In the genomic region with DNA sequence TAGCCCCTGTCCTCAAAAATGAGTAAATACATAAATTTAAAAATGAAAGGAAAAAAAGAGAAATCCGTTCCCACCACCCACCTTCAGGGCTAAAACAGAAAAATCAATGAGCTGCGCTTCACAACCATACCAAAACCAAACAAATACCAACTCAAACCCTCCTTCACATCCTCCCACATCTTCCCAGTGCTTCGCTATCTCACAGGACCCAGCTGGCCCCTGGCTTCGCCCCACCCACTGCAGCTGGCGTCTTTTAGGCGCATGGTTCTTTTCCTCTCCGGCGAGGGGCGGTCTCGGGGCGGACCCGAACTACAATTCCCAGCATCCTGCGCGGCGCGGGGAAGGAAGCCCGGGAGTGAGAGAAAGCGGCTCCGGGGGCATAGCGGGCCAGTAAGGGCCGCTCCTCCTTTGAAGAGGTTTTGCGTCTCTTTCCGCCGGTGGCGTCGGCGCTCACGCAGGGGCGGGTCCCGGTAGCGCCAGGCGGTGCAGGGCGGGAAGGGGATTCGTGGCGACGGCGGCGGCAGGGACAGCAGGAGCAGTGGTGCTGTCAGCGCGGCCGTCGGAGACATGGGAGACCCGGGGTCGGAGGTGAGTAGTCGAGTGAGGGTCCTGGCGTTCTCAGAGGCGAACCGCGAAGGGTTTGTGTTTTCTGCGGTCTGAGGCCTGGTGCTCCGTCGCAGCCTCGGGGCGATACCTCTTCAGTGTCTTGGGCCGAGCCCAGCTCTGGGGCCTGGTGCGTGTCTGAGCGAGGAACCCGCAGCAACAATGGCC, we compare ENCODE assay signal across 1 cellular context.
A peak's percentile ranks its signal among the peaks of the same experiment; 100 is the strongest.
TF ChIP-seq lines count a peak whose summit lies in the region.

A gene with protein sequence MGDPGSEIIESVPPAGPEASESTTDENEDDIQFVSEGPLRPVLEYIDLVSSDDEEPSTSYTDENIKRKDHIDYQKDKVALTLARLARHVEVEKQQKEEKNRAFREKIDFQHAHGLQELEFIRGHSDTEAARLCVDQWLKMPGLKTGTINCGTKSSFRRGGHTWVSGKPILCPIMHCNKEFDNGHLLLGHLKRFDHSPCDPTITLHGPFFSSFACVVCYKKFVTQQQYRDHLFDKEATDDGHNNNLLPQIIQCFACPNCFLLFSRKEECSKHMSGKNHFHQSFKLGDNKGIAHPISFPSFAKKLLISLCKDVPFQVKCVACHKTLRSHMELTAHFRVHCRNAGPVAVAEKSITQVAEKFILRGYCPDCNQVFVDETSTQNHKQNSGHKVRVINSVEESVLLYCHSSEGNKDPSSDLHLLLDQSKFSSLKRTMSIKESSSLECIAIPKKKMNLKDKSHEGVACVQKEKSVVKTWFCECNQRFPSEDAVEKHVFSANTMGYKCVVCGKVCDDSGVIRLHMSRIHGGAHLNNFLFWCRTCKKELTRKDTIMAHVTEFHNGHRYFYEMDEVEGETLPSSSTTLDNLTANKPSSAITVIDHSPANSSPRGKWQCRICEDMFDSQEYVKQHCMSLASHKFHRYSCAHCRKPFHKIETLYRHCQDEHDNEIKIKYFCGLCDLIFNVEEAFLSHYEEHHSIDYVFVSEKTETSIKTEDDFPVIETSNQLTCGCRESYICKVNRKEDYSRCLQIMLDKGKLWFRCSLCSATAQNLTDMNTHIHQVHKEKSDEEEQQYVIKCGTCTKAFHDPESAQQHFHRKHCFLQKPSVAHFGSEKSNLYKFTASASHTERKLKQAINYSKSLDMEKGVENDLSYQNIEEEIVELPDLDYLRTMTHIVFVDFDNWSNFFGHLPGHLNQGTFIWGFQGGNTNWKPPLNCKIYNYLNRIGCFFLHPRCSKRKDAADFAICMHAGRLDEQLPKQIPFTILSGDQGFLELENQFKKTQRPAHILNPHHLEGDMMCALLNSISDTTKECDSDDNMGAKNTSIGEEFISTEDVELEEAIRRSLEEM (plus strand): TSS at position 502 of the 771 bp plus-strand sequence. CDS start 66 bp downstream, at position 568.

TF ChIP-seq in HepG2, 621 proteins besides CTCF, POLR2A, EP300 and RAD21 (continued from another document and continues in another):
- TF ChIP-seq, protein P1, sequence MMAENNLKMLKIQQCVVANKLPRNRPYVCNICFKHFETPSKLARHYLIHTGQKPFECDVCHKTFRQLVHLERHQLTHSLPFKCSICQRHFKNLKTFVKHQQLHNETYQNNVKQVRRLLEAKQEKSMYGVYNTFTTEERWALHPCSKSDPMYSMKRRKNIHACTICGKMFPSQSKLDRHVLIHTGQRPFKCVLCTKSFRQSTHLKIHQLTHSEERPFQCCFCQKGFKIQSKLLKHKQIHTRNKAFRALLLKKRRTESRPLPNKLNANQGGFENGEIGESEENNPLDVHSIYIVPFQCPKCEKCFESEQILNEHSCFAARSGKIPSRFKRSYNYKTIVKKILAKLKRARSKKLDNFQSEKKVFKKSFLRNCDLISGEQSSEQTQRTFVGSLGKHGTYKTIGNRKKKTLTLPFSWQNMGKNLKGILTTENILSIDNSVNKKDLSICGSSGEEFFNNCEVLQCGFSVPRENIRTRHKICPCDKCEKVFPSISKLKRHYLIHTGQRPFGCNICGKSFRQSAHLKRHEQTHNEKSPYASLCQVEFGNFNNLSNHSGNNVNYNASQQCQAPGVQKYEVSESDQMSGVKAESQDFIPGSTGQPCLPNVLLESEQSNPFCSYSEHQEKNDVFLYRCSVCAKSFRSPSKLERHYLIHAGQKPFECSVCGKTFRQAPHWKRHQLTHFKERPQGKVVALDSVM (CRISPR knock-in tag; IDR thresholded peaks at IDR 0.05), result 0 out of 2 replicates have a peak, but pooled peaks have one; percentile 50
- peak; percentile 96 for TF ChIP-seq KMT2B (CRISPR knock-in tag; IDR thresholded peaks at IDR 0.05)
- TF ChIP-seq, protein P2, sequence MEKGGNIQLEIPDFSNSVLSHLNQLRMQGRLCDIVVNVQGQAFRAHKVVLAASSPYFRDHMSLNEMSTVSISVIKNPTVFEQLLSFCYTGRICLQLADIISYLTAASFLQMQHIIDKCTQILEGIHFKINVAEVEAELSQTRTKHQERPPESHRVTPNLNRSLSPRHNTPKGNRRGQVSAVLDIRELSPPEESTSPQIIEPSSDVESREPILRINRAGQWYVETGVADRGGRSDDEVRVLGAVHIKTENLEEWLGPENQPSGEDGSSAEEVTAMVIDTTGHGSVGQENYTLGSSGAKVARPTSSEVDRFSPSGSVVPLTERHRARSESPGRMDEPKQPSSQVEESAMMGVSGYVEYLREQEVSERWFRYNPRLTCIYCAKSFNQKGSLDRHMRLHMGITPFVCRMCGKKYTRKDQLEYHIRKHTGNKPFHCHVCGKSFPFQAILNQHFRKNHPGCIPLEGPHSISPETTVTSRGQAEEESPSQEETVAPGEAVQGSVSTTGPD (CRISPR knock-in tag; IDR thresholded peaks at IDR 0.05), result no peak
- TF ChIP-seq, protein P3, sequence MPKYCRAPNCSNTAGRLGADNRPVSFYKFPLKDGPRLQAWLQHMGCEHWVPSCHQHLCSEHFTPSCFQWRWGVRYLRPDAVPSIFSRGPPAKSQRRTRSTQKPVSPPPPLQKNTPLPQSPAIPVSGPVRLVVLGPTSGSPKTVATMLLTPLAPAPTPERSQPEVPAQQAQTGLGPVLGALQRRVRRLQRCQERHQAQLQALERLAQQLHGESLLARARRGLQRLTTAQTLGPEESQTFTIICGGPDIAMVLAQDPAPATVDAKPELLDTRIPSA (CRISPR knock-in tag; IDR thresholded peaks at IDR 0.05; ENCODE audit: borderline replicate concordance), result no peak
- TF ChIP-seq, protein P4, sequence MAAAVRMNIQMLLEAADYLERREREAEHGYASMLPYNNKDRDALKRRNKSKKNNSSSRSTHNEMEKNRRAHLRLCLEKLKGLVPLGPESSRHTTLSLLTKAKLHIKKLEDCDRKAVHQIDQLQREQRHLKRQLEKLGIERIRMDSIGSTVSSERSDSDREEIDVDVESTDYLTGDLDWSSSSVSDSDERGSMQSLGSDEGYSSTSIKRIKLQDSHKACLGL (CRISPR knock-in tag; IDR thresholded peaks at IDR 0.05), result peak; percentile 64; the same call in 1 of the 2 replicates
- no peak for TF ChIP-seq ONECUT2 (CRISPR knock-in tag; IDR thresholded peaks at IDR 0.05)
- TF ChIP-seq, protein P5, sequence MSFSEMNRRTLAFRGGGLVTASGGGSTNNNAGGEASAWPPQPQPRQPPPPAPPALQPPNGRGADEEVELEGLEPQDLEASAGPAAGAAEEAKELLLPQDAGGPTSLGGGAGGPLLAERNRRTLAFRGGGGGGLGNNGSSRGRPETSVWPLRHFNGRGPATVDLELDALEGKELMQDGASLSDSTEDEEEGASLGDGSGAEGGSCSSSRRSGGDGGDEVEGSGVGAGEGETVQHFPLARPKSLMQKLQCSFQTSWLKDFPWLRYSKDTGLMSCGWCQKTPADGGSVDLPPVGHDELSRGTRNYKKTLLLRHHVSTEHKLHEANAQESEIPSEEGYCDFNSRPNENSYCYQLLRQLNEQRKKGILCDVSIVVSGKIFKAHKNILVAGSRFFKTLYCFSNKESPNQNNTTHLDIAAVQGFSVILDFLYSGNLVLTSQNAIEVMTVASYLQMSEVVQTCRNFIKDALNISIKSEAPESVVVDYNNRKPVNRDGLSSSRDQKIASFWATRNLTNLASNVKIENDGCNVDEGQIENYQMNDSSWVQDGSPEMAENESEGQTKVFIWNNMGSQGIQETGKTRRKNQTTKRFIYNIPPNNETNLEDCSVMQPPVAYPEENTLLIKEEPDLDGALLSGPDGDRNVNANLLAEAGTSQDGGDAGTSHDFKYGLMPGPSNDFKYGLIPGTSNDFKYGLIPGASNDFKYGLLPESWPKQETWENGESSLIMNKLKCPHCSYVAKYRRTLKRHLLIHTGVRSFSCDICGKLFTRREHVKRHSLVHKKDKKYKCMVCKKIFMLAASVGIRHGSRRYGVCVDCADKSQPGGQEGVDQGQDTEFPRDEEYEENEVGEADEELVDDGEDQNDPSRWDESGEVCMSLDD (CRISPR knock-in tag; IDR thresholded peaks at IDR 0.05; ENCODE audit: borderline replicate concordance), result 0 out of 2 replicates have a peak, but pooled peaks have one; percentile 28
- TF ChIP-seq ZNF761 (CRISPR knock-in tag; conservative IDR thresholded peaks at IDR 0.05), result no peak; the same call in 1 of the 2 replicates
- peak; percentile 86 for TF ChIP-seq ATF1 (CRISPR knock-in tag; IDR thresholded peaks at IDR 0.05)
- no peak for TF ChIP-seq ZNF333 (CRISPR knock-in tag; IDR thresholded peaks at IDR 0.05; ENCODE audit: borderline replicate concordance)
- TF ChIP-seq, protein P6, sequence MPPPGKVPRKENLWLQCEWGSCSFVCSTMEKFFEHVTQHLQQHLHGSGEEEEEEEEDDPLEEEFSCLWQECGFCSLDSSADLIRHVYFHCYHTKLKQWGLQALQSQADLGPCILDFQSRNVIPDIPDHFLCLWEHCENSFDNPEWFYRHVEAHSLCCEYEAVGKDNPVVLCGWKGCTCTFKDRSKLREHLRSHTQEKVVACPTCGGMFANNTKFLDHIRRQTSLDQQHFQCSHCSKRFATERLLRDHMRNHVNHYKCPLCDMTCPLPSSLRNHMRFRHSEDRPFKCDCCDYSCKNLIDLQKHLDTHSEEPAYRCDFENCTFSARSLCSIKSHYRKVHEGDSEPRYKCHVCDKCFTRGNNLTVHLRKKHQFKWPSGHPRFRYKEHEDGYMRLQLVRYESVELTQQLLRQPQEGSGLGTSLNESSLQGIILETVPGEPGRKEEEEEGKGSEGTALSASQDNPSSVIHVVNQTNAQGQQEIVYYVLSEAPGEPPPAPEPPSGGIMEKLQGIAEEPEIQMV (CRISPR knock-in tag; IDR thresholded peaks at IDR 0.05; ENCODE audit: low read depth), result peak; percentile 73; the same call in 1 of the 2 replicates
- peak; percentile 86; the same call in 1 of the 2 replicates for TF ChIP-seq ZNF878 (CRISPR knock-in tag; IDR thresholded peaks at IDR 0.05)
- TF ChIP-seq, protein P7, sequence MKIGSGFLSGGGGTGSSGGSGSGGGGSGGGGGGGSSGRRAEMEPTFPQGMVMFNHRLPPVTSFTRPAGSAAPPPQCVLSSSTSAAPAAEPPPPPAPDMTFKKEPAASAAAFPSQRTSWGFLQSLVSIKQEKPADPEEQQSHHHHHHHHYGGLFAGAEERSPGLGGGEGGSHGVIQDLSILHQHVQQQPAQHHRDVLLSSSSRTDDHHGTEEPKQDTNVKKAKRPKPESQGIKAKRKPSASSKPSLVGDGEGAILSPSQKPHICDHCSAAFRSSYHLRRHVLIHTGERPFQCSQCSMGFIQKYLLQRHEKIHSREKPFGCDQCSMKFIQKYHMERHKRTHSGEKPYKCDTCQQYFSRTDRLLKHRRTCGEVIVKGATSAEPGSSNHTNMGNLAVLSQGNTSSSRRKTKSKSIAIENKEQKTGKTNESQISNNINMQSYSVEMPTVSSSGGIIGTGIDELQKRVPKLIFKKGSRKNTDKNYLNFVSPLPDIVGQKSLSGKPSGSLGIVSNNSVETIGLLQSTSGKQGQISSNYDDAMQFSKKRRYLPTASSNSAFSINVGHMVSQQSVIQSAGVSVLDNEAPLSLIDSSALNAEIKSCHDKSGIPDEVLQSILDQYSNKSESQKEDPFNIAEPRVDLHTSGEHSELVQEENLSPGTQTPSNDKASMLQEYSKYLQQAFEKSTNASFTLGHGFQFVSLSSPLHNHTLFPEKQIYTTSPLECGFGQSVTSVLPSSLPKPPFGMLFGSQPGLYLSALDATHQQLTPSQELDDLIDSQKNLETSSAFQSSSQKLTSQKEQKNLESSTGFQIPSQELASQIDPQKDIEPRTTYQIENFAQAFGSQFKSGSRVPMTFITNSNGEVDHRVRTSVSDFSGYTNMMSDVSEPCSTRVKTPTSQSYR (CRISPR knock-in tag; IDR thresholded peaks at IDR 0.05; ENCODE audit: borderline replicate concordance), result no peak; the same call in 1 of the 2 replicates
- peak; percentile 95 for TF ChIP-seq ELF1 (CRISPR knock-in tag; IDR thresholded peaks at IDR 0.05)
- no peak; the same call in 1 of the 2 replicates for TF ChIP-seq MIER2 (CRISPR knock-in tag; IDR thresholded peaks at IDR 0.05)
- TF ChIP-seq KLF6 (CRISPR knock-in tag; IDR thresholded peaks at IDR 0.05), result peak; percentile 91
- TF ChIP-seq, protein P8, sequence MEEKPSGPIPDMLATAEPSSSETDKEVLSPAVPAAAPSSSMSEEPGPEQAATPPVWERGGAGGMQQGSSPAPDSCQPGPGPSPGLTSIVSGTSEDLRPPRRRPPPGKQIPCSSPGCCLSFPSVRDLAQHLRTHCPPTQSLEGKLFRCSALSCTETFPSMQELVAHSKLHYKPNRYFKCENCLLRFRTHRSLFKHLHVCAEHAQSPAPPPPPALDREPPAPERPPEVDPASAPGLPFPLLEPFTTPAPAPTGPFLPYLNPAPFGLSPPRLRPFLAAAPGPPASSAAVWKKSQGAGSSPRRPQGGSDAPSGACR (CRISPR knock-in tag; IDR thresholded peaks at IDR 0.05), result peak; percentile 90
- TF ChIP-seq, protein P9, sequence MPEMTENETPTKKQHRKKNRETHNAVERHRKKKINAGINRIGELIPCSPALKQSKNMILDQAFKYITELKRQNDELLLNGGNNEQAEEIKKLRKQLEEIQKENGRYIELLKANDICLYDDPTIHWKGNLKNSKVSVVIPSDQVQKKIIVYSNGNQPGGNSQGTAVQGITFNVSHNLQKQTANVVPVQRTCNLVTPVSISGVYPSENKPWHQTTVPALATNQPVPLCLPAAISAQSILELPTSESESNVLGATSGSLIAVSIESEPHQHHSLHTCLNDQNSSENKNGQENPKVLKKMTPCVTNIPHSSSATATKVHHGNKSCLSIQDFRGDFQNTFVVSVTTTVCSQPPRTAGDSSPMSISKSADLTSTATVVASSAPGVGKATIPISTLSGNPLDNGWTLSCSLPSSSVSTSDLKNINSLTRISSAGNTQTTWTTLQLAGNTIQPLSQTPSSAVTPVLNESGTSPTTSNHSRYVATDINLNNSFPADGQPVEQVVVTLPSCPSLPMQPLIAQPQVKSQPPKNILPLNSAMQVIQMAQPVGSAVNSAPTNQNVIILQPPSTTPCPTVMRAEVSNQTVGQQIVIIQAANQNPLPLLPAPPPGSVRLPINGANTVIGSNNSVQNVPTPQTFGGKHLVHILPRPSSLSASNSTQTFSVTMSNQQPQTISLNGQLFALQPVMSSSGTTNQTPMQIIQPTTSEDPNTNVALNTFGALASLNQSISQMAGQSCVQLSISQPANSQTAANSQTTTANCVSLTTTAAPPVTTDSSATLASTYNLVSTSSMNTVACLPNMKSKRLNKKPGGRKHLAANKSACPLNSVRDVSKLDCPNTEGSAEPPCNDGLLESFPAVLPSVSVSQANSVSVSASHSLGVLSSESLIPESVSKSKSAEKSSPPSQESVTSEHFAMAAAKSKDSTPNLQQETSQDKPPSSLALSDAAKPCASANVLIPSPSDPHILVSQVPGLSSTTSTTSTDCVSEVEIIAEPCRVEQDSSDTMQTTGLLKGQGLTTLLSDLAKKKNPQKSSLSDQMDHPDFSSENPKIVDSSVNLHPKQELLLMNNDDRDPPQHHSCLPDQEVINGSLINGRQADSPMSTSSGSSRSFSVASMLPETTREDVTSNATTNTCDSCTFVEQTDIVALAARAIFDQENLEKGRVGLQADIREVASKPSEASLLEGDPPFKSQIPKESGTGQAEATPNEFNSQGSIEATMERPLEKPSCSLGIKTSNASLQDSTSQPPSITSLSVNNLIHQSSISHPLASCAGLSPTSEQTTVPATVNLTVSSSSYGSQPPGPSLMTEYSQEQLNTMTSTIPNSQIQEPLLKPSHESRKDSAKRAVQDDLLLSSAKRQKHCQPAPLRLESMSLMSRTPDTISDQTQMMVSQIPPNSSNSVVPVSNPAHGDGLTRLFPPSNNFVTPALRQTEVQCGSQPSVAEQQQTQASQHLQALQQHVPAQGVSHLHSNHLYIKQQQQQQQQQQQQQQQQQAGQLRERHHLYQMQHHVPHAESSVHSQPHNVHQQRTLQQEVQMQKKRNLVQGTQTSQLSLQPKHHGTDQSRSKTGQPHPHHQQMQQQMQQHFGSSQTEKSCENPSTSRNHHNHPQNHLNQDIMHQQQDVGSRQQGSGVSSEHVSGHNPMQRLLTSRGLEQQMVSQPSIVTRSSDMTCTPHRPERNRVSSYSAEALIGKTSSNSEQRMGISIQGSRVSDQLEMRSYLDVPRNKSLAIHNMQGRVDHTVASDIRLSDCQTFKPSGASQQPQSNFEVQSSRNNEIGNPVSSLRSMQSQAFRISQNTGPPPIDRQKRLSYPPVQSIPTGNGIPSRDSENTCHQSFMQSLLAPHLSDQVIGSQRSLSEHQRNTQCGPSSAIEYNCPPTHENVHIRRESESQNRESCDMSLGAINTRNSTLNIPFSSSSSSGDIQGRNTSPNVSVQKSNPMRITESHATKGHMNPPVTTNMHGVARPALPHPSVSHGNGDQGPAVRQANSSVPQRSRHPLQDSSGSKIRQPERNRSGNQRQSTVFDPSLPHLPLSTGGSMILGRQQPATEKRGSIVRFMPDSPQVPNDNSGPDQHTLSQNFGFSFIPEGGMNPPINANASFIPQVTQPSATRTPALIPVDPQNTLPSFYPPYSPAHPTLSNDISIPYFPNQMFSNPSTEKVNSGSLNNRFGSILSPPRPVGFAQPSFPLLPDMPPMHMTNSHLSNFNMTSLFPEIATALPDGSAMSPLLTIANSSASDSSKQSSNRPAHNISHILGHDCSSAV (CRISPR knock-in tag; IDR thresholded peaks at IDR 0.05; ENCODE audit: borderline replicate concordance), result peak; percentile 83; the same call in 1 of the 2 replicates
